8 cellular contexts compared by ENCODE assay signal in genomic region chr12:1592444-1593231, GRCh38. TPM values are rescaled to one million over a fixed set of nuclear protein-coding genes. Genes with fewer than 3 reads are reported as not detected.
DNase-seq lines count a peak whose midpoint lies in the region; ATAC-seq lines count a peak whose summit lies in the region.

No MANE protein-coding gene starts in this region.

- H3K9ac ChIP-seq in skeletal muscle satellite cell (ENCODE audit: low read depth, low read length) = peak overlapping the region; percentile 82

- no peaks in the 10 kb centered on the region for H3K9me3 ChIP-seq in skeletal muscle satellite cell (replicated peaks; ENCODE audit: low read length)

- H3K4me1 ChIP-seq in skeletal muscle satellite cell (ENCODE audit: control insufficient read depth, insufficient read depth, low read length) = peaks cover 75% of the 10 kb centered on the region

- ATAC-seq in GM18870 (IDR thresholded peaks at IDR 0.05; ENCODE audit: unreplicated experiment) = no peak

- H3K4me2 ChIP-seq in skeletal muscle satellite cell (ENCODE audit: low read length) = peak overlapping the region; percentile 95

- peaks cover 4% of the 10 kb centered on the region for H3K36me3 ChIP-seq in skeletal muscle satellite cell (ENCODE audit: insufficient read depth, low read length)

- peak; percentile 22 for DNase-seq in DMS153 treated with DMSO at 0.1 percent for 48 hours (lab: John Stamatoyannopoulos, UW; ENCODE audit: unreplicated experiment)
- peak; percentile 51 for DNase-seq in HT-29 (ENCODE audit: low spot score)
- peak; percentile 15 to 72 (median 35) for DNase-seq in T-helper 1 cell
- DNase-seq in anterior cingulate cortex (lab: John Stamatoyannopoulos, UW) = peak in 41 of 58 donors; percentile 20 to 65 (median 44)
- no peak for DNase-seq in A172 (ENCODE audit: low spot score)

- no peaks in the 10 kb centered on the region for H3K27me3 ChIP-seq in skeletal muscle satellite cell (ENCODE audit: control insufficient read depth, insufficient read depth, low read length)

- H3K4me3 ChIP-seq in iPS-11a (ENCODE audit: low read depth, low read length) (peak overlapping the region; percentile 57), skeletal muscle satellite cell (ENCODE audit: low read length) (peak overlapping the region; percentile 74)

RNA-seq across cellular contexts. Expression of gene FBXL14, which starts 1.7 kb away (rescaled TPM):
- 43.5 and 45.5 TPM in 2 replicates for total RNA-seq in HT-29 (2014; rRNA removed; shearing (Covaris generic))
- 10.9 and 15.1 TPM in 2 replicates for total RNA-seq in skeletal muscle satellite cell (2012; rRNA removed)
- 4.7 and 5.0 TPM in 2 replicates for total RNA-seq in A172 (2014; rRNA removed; shearing (Covaris generic))

RNA-seq across cellular contexts. Expression of gene WNT5B, which starts 36.4 kb away (rescaled TPM):
- total RNA-seq in HT-29 (2014; rRNA removed; shearing (Covaris generic)) = 0.08 TPM in 1 of 2 replicates, not detected in the other
- 113 and 130 TPM in 2 replicates for total RNA-seq in skeletal muscle satellite cell (2012; rRNA removed)
- 10.1 and 10.3 TPM in 2 replicates for total RNA-seq in A172 (2014; rRNA removed; shearing (Covaris generic))

Comparison
In these comparisons a context has a peak if more than half of its experiments do, and no peak if none do; other contexts are left out.
1. RNA of gene WNT5B, which starts 36.4 kb away (total RNA-seq): 10.1 to 10.3 TPM in A172; 0.08 TPM in HT-29; every median in the first group is over 10 times any median in the second.